In the genomic region with DNA sequence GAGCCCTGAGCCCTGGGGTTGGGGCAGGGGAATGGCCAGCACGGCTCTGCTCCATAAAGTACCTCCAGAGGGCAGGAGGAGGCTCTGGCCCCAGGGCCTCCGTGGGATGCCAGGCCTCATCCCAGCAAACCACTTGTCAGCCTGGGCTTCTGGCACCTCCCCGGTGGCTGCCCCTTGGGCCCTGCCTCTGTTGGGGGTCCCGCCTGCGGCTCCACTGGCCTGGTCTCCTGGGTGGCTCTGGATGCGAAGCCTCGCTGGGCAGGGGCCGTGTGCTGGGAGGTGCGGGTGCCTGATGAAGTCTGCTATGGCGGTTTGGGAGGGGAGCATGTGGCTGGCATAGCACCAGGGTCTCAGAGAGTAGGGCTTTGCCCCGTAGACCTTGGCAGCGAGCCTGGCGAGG, we compare ENCODE assay signal across 26 cellular contexts.
"Had no signal": no experiment of that assay in that cellular context is flagged by ENCODE, and none has a peak within 500 bp of the region (broad histone marks: within the 10 kb centered on the region; RNA-seq: fewer than 3 reads in every experiment).

No MANE protein-coding gene starts in this region.

- H3K36me3 ChIP-seq: colonic mucosa had no signal

- H3K27ac ChIP-seq: colonic mucosa, epithelial cell of prostate, esophagus squamous epithelium, gastrocnemius medialis, heart right ventricle, left lung, lower lobe of right lung had no signal

- ATAC-seq: effector memory CD8-positive, alpha-beta T cell; esophagus mucosa; gastrocnemius medialis; heart right ventricle; left cardiac atrium; left lung; left ventricle myocardium superior; lower lobe of right lung; mucosa of descending colon had no signal

- FAIRE-seq: endometrium, islet of Langerhans, keratinocyte had no signal

- H3K4me1 ChIP-seq: colonic mucosa, gastrocnemius medialis, left lung, lower lobe of right lung had no signal

- H3K9me3 ChIP-seq: colonic mucosa, esophagus squamous epithelium, gastrocnemius medialis, heart right ventricle, left lung, lower lobe of right lung, mucosa of descending colon had no signal

- H3K4me3 ChIP-seq: colonic mucosa, esophagus squamous epithelium, gastrocnemius medialis, heart right ventricle, left lung, lower lobe of right lung, mucosa of descending colon had no signal

- H3K27me3 ChIP-seq: colonic mucosa, esophagus squamous epithelium, gastrocnemius medialis, heart right ventricle, left lung had no signal

- DNase-seq: colonic mucosa; cortex of kidney; effector CD8-positive, alpha-beta T cell; effector memory CD8-positive, alpha-beta T cell; endodermal cell; erythroblast; esophagus squamous epithelium; foreskin fibroblast; foreskin melanocyte; gastrocnemius medialis; glutamatergic neuron; head of caudate nucleus; heart right ventricle; hippocampal formation; left cardiac atrium; left lung; left ventricle myocardium superior; lower lobe of right lung; mesenchymal stem cell; mucosa of descending colon; naive B cell had no signal
